Comparison of ENCODE assay signal across 11 cellular contexts in genomic region chr1:1068077-1068373, GRCh38. TPM values are rescaled to one million over a fixed set of nuclear protein-coding genes. Genes with fewer than 3 reads are reported as not detected.
A peak's percentile ranks its signal among the peaks of the same experiment; 100 is the strongest.
DNase-seq lines count a peak whose midpoint lies in the region; ATAC-seq and TF ChIP-seq lines count a peak whose summit lies in the region.
"Had no signal": no experiment of that assay in that cellular context is flagged by ENCODE, and none has a peak within 500 bp of the region (broad histone marks: within the 10 kb centered on the region; RNA-seq: fewer than 3 reads in every experiment).

No MANE protein-coding gene starts in this region.

- H3K36me3 Mint-ChIP-seq in GM23338 (ENCODE audit: low read depth): no peaks in the 10 kb centered on the region
- H3K36me3 Mint-ChIP-seq in activated naive CD8-positive, alpha-beta T cell: no peaks in the 10 kb centered on the region

- DNase-seq in GM23338 (ENCODE audit: low spot score): no peak
- DNase-seq in lower lobe of right lung: no peak
- DNase-seq in midbrain (lab: John Stamatoyannopoulos, UW): no peak
- DNase-seq: KG1 had no signal

- no peaks in the 10 kb centered on the region; the same call in 1 of the 2 replicates for H4K20me1 ChIP-seq in GM23338 (replicated peaks; ENCODE audit: insufficient read depth)

- H3K79me2 ChIP-seq in ACC112 (ENCODE audit: control insufficient read depth, insufficient read depth, low read length, unreplicated experiment): no peaks in the 10 kb centered on the region
- H3K79me2 ChIP-seq in GM23338 (replicated peaks; ENCODE audit: insufficient read depth): no peaks in the 10 kb centered on the region

- H3K27me3 ChIP-seq in ACC112 (ENCODE audit: insufficient read depth, low read length): no peaks in the 10 kb centered on the region
- peaks cover 22% of the 10 kb centered on the region; the same call in 1 of the 2 replicates for H3K27me3 ChIP-seq in GM23338 (ENCODE audit: insufficient read depth)
- H3K27me3 ChIP-seq in lower lobe of right lung (ENCODE audit: low read depth): peaks cover 46% of the 10 kb centered on the region

- ATAC-seq in GM23338 (no peak), lower lobe of right lung (peak; percentile 0 to 4), GM18868 (IDR thresholded peaks at IDR 0.05; ENCODE audit: unreplicated experiment) (no peak), GM21737 (IDR thresholded peaks at IDR 0.05; ENCODE audit: unreplicated experiment) (no peak), GM19328 (IDR thresholded peaks at IDR 0.05; ENCODE audit: unreplicated experiment) (no peak)

- peak overlapping the region; percentile 72 for H3K4me3 Mint-ChIP-seq in GM23338
- H3K4me3 Mint-ChIP-seq in activated naive CD8-positive, alpha-beta T cell: peak overlapping the region; percentile 65

- no peaks in the 10 kb centered on the region for H3K4me1 Mint-ChIP-seq in GM23338
- peaks cover 14% of the 10 kb centered on the region for H3K4me1 Mint-ChIP-seq in activated naive CD8-positive, alpha-beta T cell (ENCODE audit: low read depth)

- intact Hi-C loops in lower lobe of right lung (cut with DNase I): no loop called here

- H3K27ac ChIP-seq in ACC112 (ENCODE audit: low read depth, low read length) (no peak overlapping the region), GM23338 (ENCODE audit: low read depth) (no peak overlapping the region), lower lobe of right lung (peak overlapping the region; percentile 54)
- H3K27ac ChIP-seq: ascending aorta had no signal

- peaks cover 16% of the 10 kb centered on the region for H3K27me3 Mint-ChIP-seq in GM23338 (ENCODE audit: insufficient read depth, low read depth, poor library complexity)
- H3K27me3 Mint-ChIP-seq in activated naive CD8-positive, alpha-beta T cell: no peaks in the 10 kb centered on the region

- H3F3A ChIP-seq in GM23338 (replicated peaks; ENCODE audit: low read depth): no peaks in the 10 kb centered on the region

- no peak overlapping the region for H3K27ac Mint-ChIP-seq in GM23338
- H3K27ac Mint-ChIP-seq in activated naive CD8-positive, alpha-beta T cell: no peak overlapping the region

- H3K9me3 ChIP-seq in lower lobe of right lung: no peaks in the 10 kb centered on the region
- H3K9me3 ChIP-seq: ascending aorta had no signal

- no peak for TF ChIP-seq CTCF in GM23338 (conservative IDR thresholded peaks at IDR 0.05; ENCODE audit: low read depth in 2 of 2)
- TF ChIP-seq CTCF in lower lobe of right lung (IDR thresholded peaks at IDR 0.05): no peak

- peak overlapping the region; percentile 84 for H3K4me2 ChIP-seq in GM23338

- H2AFZ ChIP-seq in ACC112 (ENCODE audit: low read length, unreplicated experiment): no peak overlapping the region
- peak overlapping the region; percentile 85 for H2AFZ ChIP-seq in GM23338

- H3K9me3 Mint-ChIP-seq in GM23338: no peaks in the 10 kb centered on the region
- H3K9me3 Mint-ChIP-seq in activated naive CD8-positive, alpha-beta T cell (ENCODE audit: low read depth): no peaks in the 10 kb centered on the region

- H3K36me3 ChIP-seq in ACC112 (ENCODE audit: insufficient read depth, low read length): no peaks in the 10 kb centered on the region
- no peaks in the 10 kb centered on the region for H3K36me3 ChIP-seq in GM23338 (ENCODE audit: insufficient read depth)
- no peaks in the 10 kb centered on the region for H3K36me3 ChIP-seq in lower lobe of right lung
- H3K36me3 ChIP-seq: ascending aorta had no signal

- no peaks in the 10 kb centered on the region for H3K9me2 ChIP-seq in GM23338 (ENCODE audit: insufficient read depth)

- peaks cover 25% of the 10 kb centered on the region for H3K4me1 ChIP-seq in ACC112 (ENCODE audit: control insufficient read depth, insufficient read depth, low read length, unreplicated experiment)
- H3K4me1 ChIP-seq in GM23338 (ENCODE audit: insufficient read depth): peaks cover 6% of the 10 kb centered on the region; the same call in 1 of the 2 replicates
- H3K4me1 ChIP-seq in lower lobe of right lung: peaks cover 21% of the 10 kb centered on the region

- H3K4me3 ChIP-seq in ACC112 (ENCODE audit: low read depth, low read length) (peak overlapping the region; percentile 9; the same call in 1 of the 2 replicates), GM23338 (peak overlapping the region; percentile 71), lower lobe of right lung (peak overlapping the region; percentile 58)

TF ChIP-seq in GM23338, 12 proteins besides CTCF, POLR2A, EP300 and RAD21:
- no peak for TF ChIP-seq ETS1 (IDR thresholded peaks at IDR 0.05)
- TF ChIP-seq REST (IDR thresholded peaks at IDR 0.05; ENCODE audit: unreplicated experiment): no peak
- TF ChIP-seq EZH2phosphoT487 (IDR thresholded peaks at IDR 0.05; ENCODE audit: unreplicated experiment): no peak
- TF ChIP-seq ZNF114 (CRISPR knock-in tag; IDR thresholded peaks at IDR 0.05): no peak
- TF ChIP-seq EZH2 (IDR thresholded peaks at IDR 0.05; ENCODE audit: low read depth, unreplicated experiment): no peak
- TF ChIP-seq POLR2AphosphoS5 (IDR thresholded peaks at IDR 0.05; ENCODE audit: low read depth): no peak
- TF ChIP-seq CREB1 (CRISPR knock-in tag; IDR thresholded peaks at IDR 0.05; ENCODE audit: low read depth): no peak
- TF ChIP-seq JUNB (IDR thresholded peaks at IDR 0.05; ENCODE audit: unreplicated experiment): no peak
- no peak for TF ChIP-seq STAT1 (IDR thresholded peaks at IDR 0.05; ENCODE audit: unreplicated experiment)
TF ChIP-seq in GM23338: peak in this region for 0.

RNA-seq across cellular contexts. Expression of gene RNF223, which starts 6.1 kb away (rescaled TPM):
- total RNA-seq in GM23338 (2014; rRNA removed; shearing (Covaris generic)): not detected in 2 replicates
- polyA plus RNA-seq in GM23338 (2016; fragmentation: Nextera tagmentation; extraction: Ambion mirVana): not detected in 2 replicates
- 0.65 TPM for total RNA-seq in lower lobe of right lung
- total RNA-seq: ascending aorta, pulmonary artery endothelial cell had no signal

RNA-seq across cellular contexts. Expression of gene C1orf159, which starts 47.9 kb away (rescaled TPM):
- 21.3 and 21.5 TPM in 2 replicates for total RNA-seq in GM23338 (2014; rRNA removed; shearing (Covaris generic))
- 9.6 and 9.9 TPM in 2 replicates for polyA plus RNA-seq in GM23338 (2016; fragmentation: Nextera tagmentation; extraction: Ambion mirVana)
- total RNA-seq in lower lobe of right lung: 11.7 TPM

RNA-seq across cellular contexts. Expression of gene AGRN, which starts 48.1 kb away (rescaled TPM):
- 144 and 185 TPM in 2 replicates for total RNA-seq in GM23338 (2014; rRNA removed; shearing (Covaris generic))
- 12.3 and 13.2 TPM in 2 replicates for polyA plus RNA-seq in GM23338 (2016; fragmentation: Nextera tagmentation; extraction: Ambion mirVana)
- total RNA-seq in lower lobe of right lung: 114 TPM

RNA-seq across cellular contexts. Expression of gene ISG15, which starts 54.7 kb away (rescaled TPM):
- total RNA-seq in GM23338 (2014; rRNA removed; shearing (Covaris generic)): 52.9 and 65.3 TPM in 2 replicates
- 101 and 113 TPM in 2 replicates for polyA plus RNA-seq in GM23338 (2016; fragmentation: Nextera tagmentation; extraction: Ambion mirVana)
- total RNA-seq in lower lobe of right lung: 76.9 TPM

Comparison
In these comparisons a context has a peak if more than half of its experiments do, and no peak if none do; other contexts are left out.
1. H3K4me3 ChIP-seq: peak in every context shown above with its lines; median percentile 71 in GM23338; 58 in lower lobe of right lung; 9 in ACC112.
2. ATAC-seq: peak in lower lobe of right lung (2 of 2); none in GM23338 (single experiment), GM18868 (single experiment), GM21737 (single experiment) and GM19328 (single experiment).